ENCODE assay signal across 8 cellular contexts in the genomic region with DNA sequence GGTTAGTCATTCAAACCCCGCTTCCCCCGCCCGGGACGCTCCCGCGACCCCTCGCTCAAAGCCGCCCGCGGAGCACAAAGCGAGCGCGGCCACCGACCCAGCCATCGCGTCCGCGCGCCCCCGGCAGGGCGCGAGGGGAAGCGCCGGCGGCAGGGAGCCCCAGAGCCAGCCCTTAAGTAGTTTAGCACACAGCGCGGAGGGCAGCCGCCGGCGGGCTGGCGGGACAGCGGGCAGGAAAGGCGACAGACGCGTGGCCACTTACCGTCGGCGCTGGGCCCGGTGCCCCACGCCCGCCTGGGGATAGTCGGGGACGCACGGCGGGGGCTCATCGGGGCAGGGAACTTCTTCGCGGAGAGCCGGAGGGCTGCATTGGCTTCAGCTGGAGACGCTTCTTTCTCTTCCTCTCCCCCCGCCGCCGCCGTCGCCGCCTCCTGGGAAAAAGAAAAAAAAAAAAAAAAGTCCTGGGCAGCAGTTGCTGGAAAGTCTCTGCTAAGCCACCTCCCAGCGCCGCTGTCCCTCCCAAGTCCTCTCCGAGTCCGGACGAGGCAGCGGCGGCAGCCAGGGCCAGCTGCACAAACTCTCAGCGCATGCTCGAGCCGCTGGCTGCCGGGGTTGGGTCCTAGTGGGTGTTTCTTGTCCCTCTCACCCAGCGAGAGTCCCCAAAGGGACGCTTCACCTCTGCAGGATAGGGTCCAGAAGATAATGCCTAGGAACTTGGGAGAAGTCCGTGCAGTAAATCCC. TPM values are rescaled to one million over a fixed set of nuclear protein-coding genes. Genes with fewer than 3 reads are reported as not detected.
DNase-seq lines count a peak whose midpoint lies in the region; ATAC-seq and TF ChIP-seq lines count a peak whose summit lies in the region.

Gene TSPAN12, minus strand, starts transcription at position 587 of the 741 bp plus-strand sequence. CDS start 1,381 bp downstream, outside the sequence.

- H3K4me1 Mint-ChIP-seq in mesothelial cell of epicardium = peaks cover 19% of the 10 kb centered on the region

- H3K9me3 Mint-ChIP-seq in mesothelial cell of epicardium = no peaks in the 10 kb centered on the region

- H3K27ac Mint-ChIP-seq in mesothelial cell of epicardium = peak within 1 kb of the TSS; percentile 97

- no peaks in the 10 kb centered on the region for H3K36me3 Mint-ChIP-seq in mesothelial cell of epicardium

- peak; percentile 49 for TF ChIP-seq CTCF in mesothelial cell of epicardium (IDR thresholded peaks at IDR 0.05; ENCODE audit: unreplicated experiment)

- H3K4me3 Mint-ChIP-seq in mesothelial cell of epicardium = peak within 1 kb of the TSS; percentile 96

- peaks cover 2% of the 10 kb centered on the region for H3K27me3 Mint-ChIP-seq in mesothelial cell of epicardium (ENCODE audit: low read depth)

- ATAC-seq in GM19452 (IDR thresholded peaks at IDR 0.05; ENCODE audit: unreplicated experiment) (peak; percentile 82), HG03520 (IDR thresholded peaks at IDR 0.05; ENCODE audit: unreplicated experiment) (peak; percentile 84)

- DNase-seq in COLO829 (ENCODE audit: low spot score) (peak; percentile 80), NCI-H69 (lab: John Stamatoyannopoulos, UW) (peak; percentile 94), epidermal melanocyte (ENCODE audit: insufficient read length, low spot score) (peak; percentile 70), mesothelial cell of epicardium (ENCODE audit: low spot score in 2 of 2, unreplicated experiment in 2 of 2) (peak; percentile 56 to 82)
- DNase-seq in activated CD8-positive, alpha-beta memory T cell treated with anti-CD3 and anti-CD28 coated beads, Interleukin-2, amount 50 U/mL, for 48 hours = peak; percentile 71
- peak in 5 of 6 experiments; percentile 2 to 20 (median 10) for DNase-seq in stimulated activated naive CD4-positive, alpha-beta T cell (lab: John Stamatoyannopoulos, UW)

RNA-seq across cellular contexts. Expression of gene TSPAN12, which starts in this region (rescaled TPM):
- 6.3 to 7.4 TPM (median 7.3 TPM) in 3 replicates for total RNA-seq in mesothelial cell of epicardium

Comparison
In these comparisons a context has a peak if more than half of its experiments do, and no peak if none do; other contexts are left out.
1. Peak in every context shown above with its lines: DNase-seq and ATAC-seq.
2. DNase-seq: peak in every context shown above with its lines; median percentile 94 in NCI-H69; 80 in COLO829; 71 in activated CD8-positive, alpha-beta memory T cell treated with anti-CD3 and anti-CD28 coated beads, Interleukin-2, amount 50 U/mL, for 48 hours; 70 in epidermal melanocyte; 69 in mesothelial cell of epicardium; 10 in stimulated activated naive CD4-positive, alpha-beta T cell.